8 cellular contexts compared by ENCODE assay signal in the genomic region with DNA sequence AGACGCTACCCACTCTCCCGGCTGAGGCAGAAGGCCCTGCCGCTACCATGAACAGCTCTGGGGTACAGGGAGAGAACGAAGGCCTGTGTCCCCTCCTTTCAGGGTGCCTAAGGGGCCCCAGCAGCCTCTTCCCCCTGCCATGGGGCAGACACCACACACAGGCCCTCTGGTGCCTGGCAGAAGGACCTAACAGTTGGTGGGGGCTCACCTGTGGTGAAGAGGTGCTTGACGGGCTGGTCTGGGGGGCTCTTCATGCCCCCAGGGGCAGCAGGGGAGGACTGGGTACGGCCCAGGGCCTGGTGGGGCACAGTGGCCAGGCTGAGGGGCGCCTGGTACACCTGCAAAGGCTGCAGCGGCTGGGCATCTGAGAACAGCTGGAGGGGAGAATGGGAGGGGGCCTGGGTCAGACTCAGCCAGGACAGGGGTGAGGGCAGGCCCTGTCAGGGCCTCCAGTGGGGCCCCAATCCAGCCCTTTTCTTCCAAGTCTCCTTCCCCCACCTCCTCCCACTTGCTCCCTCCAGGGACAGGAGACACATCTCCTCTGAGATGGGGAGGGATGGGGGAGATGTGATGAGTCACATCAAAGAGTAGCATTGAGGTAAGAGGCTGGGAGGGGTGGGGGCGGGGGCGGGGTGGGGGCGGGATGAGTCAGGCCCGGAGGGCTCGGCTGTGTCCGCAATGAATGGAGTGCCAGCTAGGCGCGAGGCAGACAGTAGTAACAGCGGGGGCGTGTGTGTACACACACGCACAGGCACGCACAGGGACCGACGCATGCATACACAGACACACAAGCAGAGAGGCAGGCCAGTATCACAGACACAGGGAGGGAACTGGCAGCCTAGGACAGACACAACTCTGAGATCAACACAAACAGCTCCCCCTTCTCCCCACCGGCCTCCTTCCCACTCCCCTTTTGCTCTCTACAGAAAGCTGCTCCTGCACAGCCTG.
DNase-seq lines count a peak whose midpoint lies in the region; ATAC-seq and TF ChIP-seq lines count a peak whose summit lies in the region.

No MANE protein-coding gene starts in this region.

- TF ChIP-seq CTCF in RWPE2 (IDR thresholded peaks at IDR 0.05; ENCODE audit: poor library complexity, severe bottlenecking), result no peak

- H3K36me3 ChIP-seq in RWPE2 (ENCODE audit: low read depth), result peaks cover 4% of the 10 kb centered on the region; the same call in 1 of the 2 replicates
- H3K36me3 ChIP-seq in adipocyte (ENCODE audit: control insufficient read depth, insufficient read depth, low read length, severe bottlenecking), result peaks cover 58% of the 10 kb centered on the region
- H3K36me3 ChIP-seq in iPS-18a (ENCODE audit: control insufficient read depth, low read depth, low read length), result peaks cover 5% of the 10 kb centered on the region

- H3K27me3 ChIP-seq in RWPE2 (ENCODE audit: insufficient read depth, poor library complexity, severe bottlenecking) (no peaks in the 10 kb centered on the region), adipocyte (replicated peaks; ENCODE audit: control insufficient read depth, insufficient read depth, low read length) (no peaks in the 10 kb centered on the region), iPS-18a (ENCODE audit: control insufficient read depth, insufficient read depth, low read length) (no peaks in the 10 kb centered on the region)

- peak; percentile 84 for ATAC-seq in RWPE2 (ENCODE audit: low read depth)
- ATAC-seq in GM19397 (IDR thresholded peaks at IDR 0.05; ENCODE audit: unreplicated experiment), result no peak

- H3K4me1 ChIP-seq in RWPE2 (ENCODE audit: insufficient read depth, poor library complexity, severe bottlenecking), result peaks cover 16% of the 10 kb centered on the region
- H3K4me1 ChIP-seq in adipocyte (ENCODE audit: control insufficient read depth, insufficient read depth, low read length), result peaks cover 20% of the 10 kb centered on the region
- H3K4me1 ChIP-seq in iPS-18a (ENCODE audit: control insufficient read depth, low read depth, low read length), result peaks cover 17% of the 10 kb centered on the region

- H3K4me3 ChIP-seq in RWPE2 (ENCODE audit: severe bottlenecking) (no peak overlapping the region), adipocyte (ENCODE audit: low read length) (no peak overlapping the region), iPS-18a (ENCODE audit: low read length) (peak overlapping the region; percentile 54)

- H3K9ac ChIP-seq in adipocyte (ENCODE audit: low read length) (peak overlapping the region; percentile 38), iPS-18a (ENCODE audit: low read length) (peak overlapping the region; percentile 19)

- no peaks in the 10 kb centered on the region for H3K9me3 ChIP-seq in RWPE2 (ENCODE audit: severe bottlenecking)
- no peaks in the 10 kb centered on the region for H3K9me3 ChIP-seq in adipocyte (ENCODE audit: control insufficient read depth, low read length)
- no peaks in the 10 kb centered on the region for H3K9me3 ChIP-seq in iPS-18a (ENCODE audit: control insufficient read depth, low read depth, low read length)

- H3K27ac ChIP-seq in RWPE2 (ENCODE audit: poor library complexity, severe bottlenecking) (peak overlapping the region; percentile 45), iPS-18a (ENCODE audit: low read length) (peak overlapping the region; percentile 25)

- DNase-seq in GM04504 (ENCODE audit: low read depth) (peak; percentile 80), RWPE2 (ENCODE audit: low spot score) (peak; percentile 92), adipocyte (ENCODE audit: low read depth) (peak; percentile 85), NCI-H1436 treated with DMSO at 0.1 percent for 48 hours (lab: John Stamatoyannopoulos, UW) (no peak), NCI-H526 (lab: John Stamatoyannopoulos, UW) (no peak)
- peak; percentile 30 to 43 for DNase-seq in stimulated activated CD4-positive, alpha-beta T cell treated with anti-CD3 and anti-CD28 coated beads, Interleukin-2, amount 100 ng/mL, for 48 hours

Comparison
In these comparisons a context has a peak if more than half of its experiments do, and no peak if none do; other contexts are left out.
1. DNase-seq: peak in GM04504 (single experiment), RWPE2 (single experiment), adipocyte (single experiment) and stimulated activated CD4-positive, alpha-beta T cell treated with anti-CD3 and anti-CD28 coated beads, Interleukin-2, amount 100 ng/mL, for 48 hours (2 of 2); none in NCI-H1436 treated with DMSO at 0.1 percent for 48 hours (single experiment) and NCI-H526 (0 of 2).